ENCODE assay signal across 18 cellular contexts in the genomic region with DNA sequence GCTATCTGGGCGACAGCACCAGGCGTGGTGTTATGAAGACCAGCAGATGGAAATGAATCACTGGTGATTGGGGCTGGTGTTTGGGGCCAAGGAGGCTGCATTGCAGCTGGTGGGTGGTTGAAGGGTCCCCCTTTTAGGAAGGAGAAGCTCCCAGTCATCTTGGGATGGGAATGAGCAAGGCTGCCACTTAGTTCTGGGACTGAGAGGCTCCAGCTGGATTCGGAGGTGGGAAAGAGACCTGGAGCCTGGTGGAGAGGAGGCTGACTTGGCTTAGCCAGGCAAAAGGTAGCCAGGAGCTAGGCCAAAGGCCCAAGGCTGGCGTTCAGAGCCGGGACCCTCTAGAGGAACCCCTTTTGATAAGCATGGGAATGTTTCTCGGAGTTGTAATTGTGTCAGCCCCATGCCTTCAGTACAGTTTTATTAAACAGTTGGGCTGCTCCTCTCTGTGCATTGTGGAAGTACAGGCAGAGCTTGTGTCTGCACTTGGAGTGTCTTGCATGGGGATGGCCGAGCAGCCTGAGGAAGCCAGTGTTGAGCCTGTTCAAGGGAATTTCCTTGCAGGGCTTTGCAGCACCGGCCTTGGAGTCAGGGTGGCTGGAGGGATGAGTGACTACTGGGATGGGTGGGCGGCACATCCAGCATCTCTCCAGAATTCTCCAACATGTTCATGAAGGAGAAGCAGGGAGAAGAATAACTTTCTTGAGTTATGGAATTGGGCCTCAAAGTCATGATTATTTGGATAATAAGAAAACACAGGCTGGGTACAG.
"Had no signal": no experiment of that assay in that cellular context is flagged by ENCODE, and none has a peak within 500 bp of the region (broad histone marks: within the 10 kb centered on the region; RNA-seq: fewer than 3 reads in every experiment).

No MANE protein-coding gene starts in this region.

- H3K4me3 Mint-ChIP-seq: memory B cell, nephron progenitor cell had no signal

- H3K9me3 Mint-ChIP-seq: memory B cell, nephron progenitor cell had no signal

- H3K4me3 ChIP-seq: gastrocnemius medialis, left ventricle myocardium inferior, lower lobe of right lung, stomach, upper lobe of left lung, vagina had no signal

- H3K36me3 Mint-ChIP-seq: memory B cell, naive B cell had no signal

- H3K4me1 ChIP-seq: gastrocnemius medialis, left ventricle myocardium inferior, lower lobe of right lung, upper lobe of left lung, vagina had no signal

- H3K27ac Mint-ChIP-seq: memory B cell, naive B cell, nephron progenitor cell had no signal

- H3K9me3 ChIP-seq: gastrocnemius medialis, left ventricle myocardium inferior, lower lobe of right lung, neutrophil, stomach, upper lobe of left lung, vagina had no signal

- H3K27me3 ChIP-seq: gastrocnemius medialis, neutrophil, stomach, upper lobe of left lung, vagina had no signal

- H3K36me3 ChIP-seq: gastrocnemius medialis, left ventricle myocardium inferior, lower lobe of right lung, neutrophil, stomach, upper lobe of left lung, vagina had no signal

- H3K27ac ChIP-seq: gastrocnemius medialis, left ventricle myocardium inferior, lower lobe of right lung, neutrophil, stomach, upper lobe of left lung, vagina had no signal

- H3K27me3 Mint-ChIP-seq: memory B cell had no signal

- DNase-seq: cortex of kidney; effector memory CD4-positive, alpha-beta T cell; gastrocnemius medialis; left cardiac atrium; left ventricle myocardium inferior; lower lobe of right lung; naive B cell; nephron progenitor cell; small intestine; stimulated activated CD4-positive, alpha-beta T cell treated with anti-CD3 and anti-CD28 coated beads, Interleukin-12 subunit alpha, Interleukin-12 subunit beta, amount 100 ng/mL, for 4 hours; stimulated activated naive CD4-positive, alpha-beta T cell; stomach; substantia nigra; upper lobe of left lung had no signal

- H3K4me1 Mint-ChIP-seq: memory B cell, naive B cell had no signal

- ATAC-seq: esophagus mucosa, gastrocnemius medialis, left cardiac atrium, lower lobe of right lung had no signal
